ENCODE assay signal across 21 cellular contexts in the genomic region with DNA sequence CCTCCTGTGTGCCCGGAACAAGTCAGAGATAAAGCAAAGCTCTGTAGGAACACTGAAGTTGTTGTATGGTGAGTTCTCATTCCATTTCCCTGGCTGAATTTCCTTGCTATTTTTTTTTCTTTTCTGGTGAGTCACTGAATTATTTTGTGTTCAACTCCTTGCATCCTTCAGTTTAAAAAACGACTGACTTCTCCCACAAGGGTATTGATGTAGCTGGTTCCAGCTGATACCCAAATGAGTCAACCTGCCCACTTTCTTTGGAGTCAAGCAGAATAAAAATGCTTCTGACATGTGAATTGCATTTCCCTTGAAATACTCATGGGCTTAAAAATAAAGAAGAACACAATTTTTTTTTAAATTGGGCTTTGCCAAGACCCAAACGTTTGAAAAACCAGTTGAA.
A peak's percentile ranks its signal among the peaks of the same experiment; 100 is the strongest.
DNase-seq lines count a peak whose midpoint lies in the region; ATAC-seq, FAIRE-seq and TF ChIP-seq lines count a peak whose summit lies in the region.
"Had no signal": no experiment of that assay in that cellular context is flagged by ENCODE, and none has a peak within 500 bp of the region (broad histone marks: within the 10 kb centered on the region; RNA-seq: fewer than 3 reads in every experiment).

No MANE protein-coding gene starts in this region.

- H3K4me3 Mint-ChIP-seq in WTC11: no peak overlapping the region
- H3K4me3 Mint-ChIP-seq: CD14-positive monocyte; CD4-positive, alpha-beta memory T cell had no signal

- CTCF ChIA-PET in WTC11 (lab: Charles Lee): no interaction called here

- H3K4me1 Mint-ChIP-seq in WTC11: peaks cover 8% of the 10 kb centered on the region
- H3K4me1 Mint-ChIP-seq: CD14-positive monocyte; CD4-positive, alpha-beta memory T cell had no signal

- H3K9me3 Mint-ChIP-seq in WTC11: peaks cover 25% of the 10 kb centered on the region

- TF ChIP-seq CTCF in WTC11 (IDR thresholded peaks at IDR 0.05): no peak

- POLR2A ChIA-PET in WTC11 (lab: Charles Lee): no interaction called here

- peaks cover 22% of the 10 kb centered on the region for H3K36me3 Mint-ChIP-seq in WTC11
- H3K36me3 Mint-ChIP-seq: CD14-positive monocyte had no signal

- DNase-seq in EH (ENCODE audit: low read depth): peak; percentile 69
- DNase-seq in WTC11 (ENCODE audit: low spot score): no peak
- DNase-seq in stromal cell of bone marrow (ENCODE audit: low read depth): peak; percentile 75
- no peak for DNase-seq in NCI-H187 (lab: John Stamatoyannopoulos, UW)
- DNase-seq: 8988T; ACHN; AML-193; CD4-positive, alpha-beta memory T cell; DMS153; DMS79; EL; GM23248; Kasumi-1; KG1 had no signal

- FAIRE-seq in A204.1 (lab: Jason Lieb, UNC): peak; percentile 94
- FAIRE-seq: GM12892, GM18507 had no signal

- ATAC-seq in WTC11: no peak
- no peak for ATAC-seq in GM19455 (IDR thresholded peaks at IDR 0.05; ENCODE audit: unreplicated experiment)
- no peak for ATAC-seq in HG03521 (IDR thresholded peaks at IDR 0.05; ENCODE audit: unreplicated experiment)
- ATAC-seq in GM21529 (IDR thresholded peaks at IDR 0.05; ENCODE audit: unreplicated experiment): no peak

- H3K27ac Mint-ChIP-seq in WTC11: peak overlapping the region; percentile 24; the same call in 1 of the 2 replicates
- H3K27ac Mint-ChIP-seq: CD14-positive monocyte; CD4-positive, alpha-beta memory T cell had no signal

- H3K27me3 Mint-ChIP-seq in WTC11 (ENCODE audit: low read depth): no peaks in the 10 kb centered on the region
- H3K27me3 Mint-ChIP-seq: CD4-positive, alpha-beta memory T cell had no signal

TF ChIP-seq in WTC11, 78 proteins besides CTCF, POLR2A, EP300 and RAD21:
- TF ChIP-seq, protein P1, sequence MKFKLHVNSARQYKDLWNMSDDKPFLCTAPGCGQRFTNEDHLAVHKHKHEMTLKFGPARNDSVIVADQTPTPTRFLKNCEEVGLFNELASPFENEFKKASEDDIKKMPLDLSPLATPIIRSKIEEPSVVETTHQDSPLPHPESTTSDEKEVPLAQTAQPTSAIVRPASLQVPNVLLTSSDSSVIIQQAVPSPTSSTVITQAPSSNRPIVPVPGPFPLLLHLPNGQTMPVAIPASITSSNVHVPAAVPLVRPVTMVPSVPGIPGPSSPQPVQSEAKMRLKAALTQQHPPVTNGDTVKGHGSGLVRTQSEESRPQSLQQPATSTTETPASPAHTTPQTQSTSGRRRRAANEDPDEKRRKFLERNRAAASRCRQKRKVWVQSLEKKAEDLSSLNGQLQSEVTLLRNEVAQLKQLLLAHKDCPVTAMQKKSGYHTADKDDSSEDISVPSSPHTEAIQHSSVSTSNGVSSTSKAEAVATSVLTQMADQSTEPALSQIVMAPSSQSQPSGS (CRISPR knock-in tag; IDR thresholded peaks at IDR 0.05; ENCODE audit: borderline replicate concordance, low read depth): no peak
- TF ChIP-seq ZNF671 (CRISPR knock-in tag; IDR thresholded peaks at IDR 0.05): no peak
- TF ChIP-seq, protein P2, sequence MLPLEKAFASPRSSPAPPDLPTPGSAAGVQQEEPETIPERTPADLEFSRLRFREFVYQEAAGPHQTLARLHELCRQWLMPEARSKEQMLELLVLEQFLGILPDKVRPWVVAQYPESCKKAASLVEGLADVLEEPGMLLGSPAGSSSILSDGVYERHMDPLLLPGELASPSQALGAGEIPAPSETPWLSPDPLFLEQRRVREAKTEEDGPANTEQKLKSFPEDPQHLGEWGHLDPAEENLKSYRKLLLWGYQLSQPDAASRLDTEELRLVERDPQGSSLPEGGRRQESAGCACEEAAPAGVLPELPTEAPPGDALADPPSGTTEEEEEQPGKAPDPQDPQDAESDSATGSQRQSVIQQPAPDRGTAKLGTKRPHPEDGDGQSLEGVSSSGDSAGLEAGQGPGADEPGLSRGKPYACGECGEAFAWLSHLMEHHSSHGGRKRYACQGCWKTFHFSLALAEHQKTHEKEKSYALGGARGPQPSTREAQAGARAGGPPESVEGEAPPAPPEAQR (CRISPR knock-in tag; IDR thresholded peaks at IDR 0.05): no peak
- TF ChIP-seq, protein P3, sequence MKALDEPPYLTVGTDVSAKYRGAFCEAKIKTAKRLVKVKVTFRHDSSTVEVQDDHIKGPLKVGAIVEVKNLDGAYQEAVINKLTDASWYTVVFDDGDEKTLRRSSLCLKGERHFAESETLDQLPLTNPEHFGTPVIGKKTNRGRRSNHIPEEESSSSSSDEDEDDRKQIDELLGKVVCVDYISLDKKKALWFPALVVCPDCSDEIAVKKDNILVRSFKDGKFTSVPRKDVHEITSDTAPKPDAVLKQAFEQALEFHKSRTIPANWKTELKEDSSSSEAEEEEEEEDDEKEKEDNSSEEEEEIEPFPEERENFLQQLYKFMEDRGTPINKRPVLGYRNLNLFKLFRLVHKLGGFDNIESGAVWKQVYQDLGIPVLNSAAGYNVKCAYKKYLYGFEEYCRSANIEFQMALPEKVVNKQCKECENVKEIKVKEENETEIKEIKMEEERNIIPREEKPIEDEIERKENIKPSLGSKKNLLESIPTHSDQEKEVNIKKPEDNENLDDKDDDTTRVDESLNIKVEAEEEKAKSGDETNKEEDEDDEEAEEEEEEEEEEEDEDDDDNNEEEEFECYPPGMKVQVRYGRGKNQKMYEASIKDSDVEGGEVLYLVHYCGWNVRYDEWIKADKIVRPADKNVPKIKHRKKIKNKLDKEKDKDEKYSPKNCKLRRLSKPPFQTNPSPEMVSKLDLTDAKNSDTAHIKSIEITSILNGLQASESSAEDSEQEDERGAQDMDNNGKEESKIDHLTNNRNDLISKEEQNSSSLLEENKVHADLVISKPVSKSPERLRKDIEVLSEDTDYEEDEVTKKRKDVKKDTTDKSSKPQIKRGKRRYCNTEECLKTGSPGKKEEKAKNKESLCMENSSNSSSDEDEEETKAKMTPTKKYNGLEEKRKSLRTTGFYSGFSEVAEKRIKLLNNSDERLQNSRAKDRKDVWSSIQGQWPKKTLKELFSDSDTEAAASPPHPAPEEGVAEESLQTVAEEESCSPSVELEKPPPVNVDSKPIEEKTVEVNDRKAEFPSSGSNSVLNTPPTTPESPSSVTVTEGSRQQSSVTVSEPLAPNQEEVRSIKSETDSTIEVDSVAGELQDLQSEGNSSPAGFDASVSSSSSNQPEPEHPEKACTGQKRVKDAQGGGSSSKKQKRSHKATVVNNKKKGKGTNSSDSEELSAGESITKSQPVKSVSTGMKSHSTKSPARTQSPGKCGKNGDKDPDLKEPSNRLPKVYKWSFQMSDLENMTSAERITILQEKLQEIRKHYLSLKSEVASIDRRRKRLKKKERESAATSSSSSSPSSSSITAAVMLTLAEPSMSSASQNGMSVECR (CRISPR knock-in tag; IDR thresholded peaks at IDR 0.05; ENCODE audit: borderline replicate concordance): no peak

Comparison
In these comparisons a context has a peak if more than half of its experiments do, and no peak if none do; other contexts are left out.
1. DNase-seq: peak in EH (single experiment) and stromal cell of bone marrow (single experiment); none in WTC11 (single experiment) and NCI-H187 (0 of 2).